13 cellular contexts compared by ENCODE assay signal in genomic region chr10:117318909-117319308, GRCh38. TPM values are rescaled to one million over a fixed set of nuclear protein-coding genes. Genes with fewer than 3 reads are reported as not detected.
DNase-seq lines count a peak whose midpoint lies in the region; FAIRE-seq and TF ChIP-seq lines count a peak whose summit lies in the region.
"Had no signal": no experiment of that assay in that cellular context is flagged by ENCODE, and none has a peak within 500 bp of the region (broad histone marks: within the 10 kb centered on the region; RNA-seq: fewer than 3 reads in every experiment).

No MANE protein-coding gene starts in this region.

- no peaks in the 10 kb centered on the region for H3K9me3 ChIP-seq in AG04450 (ENCODE audit: control insufficient read depth, insufficient read depth, low read length)

- peak; percentile 54 for TF ChIP-seq CTCF in AG04450 (IDR thresholded peaks at IDR 0.05; ENCODE audit: low read depth, low read length)
- 0 out of 3 replicates have a peak, but pooled peaks have one; percentile 26 for TF ChIP-seq CTCF in GM12872 (IDR thresholded peaks at IDR 0.05; ENCODE audit: insufficient read depth, low read depth, low read length)
- TF ChIP-seq CTCF in glutamatergic neuron (IDR thresholded peaks at IDR 0.05; ENCODE audit: partially characterized antibody, unreplicated experiment) = peak; percentile 51

- H3K27me3 ChIP-seq in AG04450 (ENCODE audit: control insufficient read depth, insufficient read depth, low read length) = no peaks in the 10 kb centered on the region

- no peak for DNase-seq in AG04450 (ENCODE audit: low read depth, low spot score)
- no peak for DNase-seq in glutamatergic neuron
- no peak for DNase-seq in NCI-H774 (lab: John Stamatoyannopoulos, UW)
- DNase-seq in LoVo (ENCODE audit: low spot score) = no peak
- DNase-seq in T-helper 1 cell = no peak
- DNase-seq in NCI-H2171 treated with DMSO at 0.1 percent for 48 hours (lab: John Stamatoyannopoulos, UW) = no peak
- DNase-seq: activated CD4-positive, alpha-beta T cell treated with anti-CD3 and anti-CD28 coated beads, Interleukin-2, amount 50 U/mL, for 4 hours; caudate nucleus; kidney glomerular epithelial cell; stimulated activated naive CD8-positive, alpha-beta T cell treated with anti-CD3 and anti-CD28 coated beads, Interleukin-15, Interleukin-2, amounts not matched to agents 100 U/mL and 50 U/mL, for 24 hours had no signal

- no peak overlapping the region for H3K27ac Mint-ChIP-seq in glutamatergic neuron (ENCODE audit: unreplicated experiment)

- FAIRE-seq in TTC549 (lab: Jason Lieb, UNC) = peak; percentile 78

- no peaks in the 10 kb centered on the region for H3K4me1 Mint-ChIP-seq in glutamatergic neuron (ENCODE audit: low read depth, unreplicated experiment)

- no peak overlapping the region for H3K4me3 ChIP-seq in AG04450 (ENCODE audit: low read depth, low read length)
- H3K4me3 ChIP-seq: skin epidermis had no signal

- H3K9me3 Mint-ChIP-seq in glutamatergic neuron (ENCODE audit: unreplicated experiment) = no peaks in the 10 kb centered on the region

- no peaks in the 10 kb centered on the region for H3K36me3 Mint-ChIP-seq in glutamatergic neuron (ENCODE audit: unreplicated experiment)

- H3K4me3 Mint-ChIP-seq in glutamatergic neuron (ENCODE audit: unreplicated experiment) = no peak overlapping the region

- no peak overlapping the region for H3K27ac ChIP-seq in AG04450 (ENCODE audit: low read depth, low read length)
- H3K27ac ChIP-seq: skin epidermis had no signal

- POLR2A ChIA-PET in AG04450 (lab: Yijun Ruan, JAX) = interaction anchor here (0.6 to 0.7 kb wide), 2 partner anchors 46 to 102 kb away, joined by 3 to 5 read pairs; no protein-coding TSS in a partner anchor

- no peaks in the 10 kb centered on the region for H3K27me3 Mint-ChIP-seq in glutamatergic neuron (ENCODE audit: unreplicated experiment)

- CTCF ChIA-PET in AG04450 (lab: Charles Lee) = interaction anchor here (0.6 to 7.8 kb wide), 30 partner anchors 9 to 1140 kb away, joined by 3 to 246 read pairs (median 9); no protein-coding TSS in a partner anchor

RNA-seq across cellular contexts. Expression of gene PDZD8, which starts 56.3 kb away (rescaled TPM):
- 24.7 and 33.2 TPM in 2 replicates for polyA plus RNA-seq in AG04450 (2011; rRNA removed)
- 31.6 and 49.5 TPM in 2 replicates for polyA minus RNA-seq in AG04450 (2011; rRNA and poly(A)+ RNA removed)
- total RNA-seq in glutamatergic neuron (ENCODE audit: unreplicated experiment) = 23.3 TPM
